8 cellular contexts compared by ENCODE assay signal in genomic region chr9:128771094-128771721, GRCh38. TPM values are rescaled to one million over a fixed set of nuclear protein-coding genes. Genes with fewer than 3 reads are reported as not detected.
DNase-seq lines count a peak whose midpoint lies in the region; ATAC-seq, FAIRE-seq and TF ChIP-seq lines count a peak whose summit lies in the region.

No MANE protein-coding gene starts in this region.

- H3K36me3 ChIP-seq in fibroblast of lung (ENCODE audit: control insufficient read depth, insufficient read depth, low read length) (no peaks in the 10 kb centered on the region), neural progenitor cell (no peaks in the 10 kb centered on the region)

- DNase-seq in A549 (ENCODE audit: low read depth in 1 of 2, low spot score in 1 of 2) (no peak), UCSD-AML1 (lab: John Stamatoyannopoulos, UW; ENCODE audit: unreplicated experiment) (peak; percentile 72), fibroblast of lung (ENCODE audit: low read depth in 2 of 2) (peak; percentile 12 to 20), neural progenitor cell (ENCODE audit: low spot score) (no peak), cerebellum (ENCODE audit: low spot score) (no peak), AG20443 (ENCODE audit: low spot score) (no peak)

- POLR2A ChIA-PET in A549 (lab: Yijun Ruan, JAX), result interaction anchor here (0.6 to 1.5 kb wide), 3 partner anchors 8 to 1775 kb away, joined by 3 to 4 read pairs (median 4); no protein-coding TSS in a partner anchor

- no peak for FAIRE-seq in A549 (lab: Jason Lieb, UNC)

- H3K79me2 ChIP-seq in fibroblast of lung (ENCODE audit: control insufficient read depth, insufficient read depth, low read length), result peaks cover 7% of the 10 kb centered on the region
- H3K79me2 ChIP-seq in neural progenitor cell (ENCODE audit: low read depth), result peaks cover 24% of the 10 kb centered on the region

- peaks cover 17% of the 10 kb centered on the region for H3K4me1 Mint-ChIP-seq in neural progenitor cell

- H3K27ac Mint-ChIP-seq in neural progenitor cell, result peak overlapping the region; percentile 95

- H3K4me3 ChIP-seq in A549 (peak overlapping the region; percentile 76), fibroblast of lung (replicated peaks in 1 of 4; ENCODE audit: control extremely low read depth in 1 of 4, insufficient read depth in 1 of 4, low read depth in 3 of 4, low read length in 4 of 4) (peak overlapping the region; percentile 88 to 98 (median 94)), neural progenitor cell (peak overlapping the region; percentile 95)

- H3K4me1 ChIP-seq in A549 (peaks cover 5% of the 10 kb centered on the region; the same call in 1 of the 3 replicates), fibroblast of lung (ENCODE audit: control insufficient read depth, extremely low read depth, insufficient read depth, low read length) (peaks cover 2% of the 10 kb centered on the region), neural progenitor cell (no peaks in the 10 kb centered on the region)

- WGBS in A549 (ENCODE audit: missing lambda C conversion rate), result 6% methylated on average over 23 of the region's 28 CpGs

- H3K27ac ChIP-seq in A549, result peak overlapping the region; percentile 87 to 96
- peak overlapping the region; percentile 94 for H3K27ac ChIP-seq in fibroblast of lung (ENCODE audit: insufficient read depth, low read length)
- peak overlapping the region; percentile 22 for H3K27ac ChIP-seq in neural progenitor cell

- no peak for TF ChIP-seq RAD21 in A549 (conservative IDR thresholded peaks at IDR 0.05 in 1 of 2, IDR thresholded peaks at IDR 0.05 in 1 of 2)

- peaks cover 6% of the 10 kb centered on the region for H3K9me3 Mint-ChIP-seq in neural progenitor cell

- peak overlapping the region; percentile 97 for H3K4me3 Mint-ChIP-seq in neural progenitor cell

- H4K20me1 ChIP-seq in fibroblast of lung (ENCODE audit: control insufficient read depth, extremely low read depth, insufficient read depth, low read length) (no peaks in the 10 kb centered on the region), neural progenitor cell (ENCODE audit: low read depth) (peaks cover 10% of the 10 kb centered on the region)

- no peak for TF ChIP-seq POLR2A in A549 (IDR thresholded peaks at IDR 0.05; ENCODE audit: low read length)

- peaks cover 6% of the 10 kb centered on the region for H3K9me3 ChIP-seq in A549
- H3K9me3 ChIP-seq in fibroblast of lung (ENCODE audit: control insufficient read depth, insufficient read depth, low read depth, low read length), result no peaks in the 10 kb centered on the region
- H3K9me3 ChIP-seq in neural progenitor cell (ENCODE audit: low read depth), result no peaks in the 10 kb centered on the region

- H3K4me2 ChIP-seq in A549 (peak overlapping the region; percentile 85), fibroblast of lung (ENCODE audit: extremely low read depth, insufficient read depth, low read length) (peak overlapping the region; percentile 91), neural progenitor cell (peak overlapping the region; percentile 95)

- peaks cover 24% of the 10 kb centered on the region for H3F3A ChIP-seq in neural progenitor cell (ENCODE audit: low read depth)

- ATAC-seq in A549 (peak; percentile 49 to 63), GM18511 (IDR thresholded peaks at IDR 0.05; ENCODE audit: unreplicated experiment) (peak; percentile 10), HG03103 (IDR thresholded peaks at IDR 0.05; ENCODE audit: low read depth, unreplicated experiment) (peak; percentile 5)

- TF ChIP-seq EP300 in A549 (IDR thresholded peaks at IDR 0.05), result no peak

- no peaks in the 10 kb centered on the region for H3K27me3 ChIP-seq in fibroblast of lung (ENCODE audit: control insufficient read depth, insufficient read depth, low read length)
- no peaks in the 10 kb centered on the region for H3K27me3 ChIP-seq in neural progenitor cell

- TF ChIP-seq CTCF in A549 (IDR thresholded peaks at IDR 0.05) (no peak), fibroblast of lung (conservative IDR thresholded peaks at IDR 0.05 in 1 of 2, IDR thresholded peaks at IDR 0.05 in 1 of 2; ENCODE audit: low read depth in 1 of 2, low read length in 2 of 2) (no peak), neural progenitor cell (IDR thresholded peaks at IDR 0.05) (no peak)

- H3K27me3 Mint-ChIP-seq in neural progenitor cell (ENCODE audit: insufficient read depth, low read depth), result peaks cover 11% of the 10 kb centered on the region

- no peaks in the 10 kb centered on the region for H3K36me3 Mint-ChIP-seq in neural progenitor cell

- H3K9ac ChIP-seq in fibroblast of lung (ENCODE audit: insufficient read depth, low read length) (peak overlapping the region; percentile 90), neural progenitor cell (peak overlapping the region; percentile 84)

- CTCF ChIA-PET in A549 (lab: Yijun Ruan, JAX), result interaction anchor here (0.9 to 2.4 kb wide), 5 partner anchors 37 to 69 kb away, joined by 5 to 6 read pairs (median 6); partner anchors contain the start of genes ENDOG and PKN3

- H2AFZ ChIP-seq in fibroblast of lung (ENCODE audit: low read length), result peak overlapping the region; percentile 80
- peak overlapping the region; percentile 86 for H2AFZ ChIP-seq in neural progenitor cell (replicated peaks)

TF ChIP-seq in A549, 52 proteins besides CTCF, POLR2A, EP300 and RAD21 (continues in another document):
- TF ChIP-seq GATA3 (IDR thresholded peaks at IDR 0.05; ENCODE audit: borderline replicate concordance), result no peak
- TF ChIP-seq, protein P1, sequence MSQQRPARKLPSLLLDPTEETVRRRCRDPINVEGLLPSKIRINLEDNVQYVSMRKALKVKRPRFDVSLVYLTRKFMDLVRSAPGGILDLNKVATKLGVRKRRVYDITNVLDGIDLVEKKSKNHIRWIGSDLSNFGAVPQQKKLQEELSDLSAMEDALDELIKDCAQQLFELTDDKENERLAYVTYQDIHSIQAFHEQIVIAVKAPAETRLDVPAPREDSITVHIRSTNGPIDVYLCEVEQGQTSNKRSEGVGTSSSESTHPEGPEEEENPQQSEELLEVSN (IDR thresholded peaks at IDR 0.05; ENCODE audit: borderline replicate concordance, low read depth), result no peak

RNA-seq across cellular contexts. Expression of gene ZER1, which starts 0.5 kb away (rescaled TPM):
- polyA plus RNA-seq in A549 (2011; rRNA removed), result 13.4 and 16.2 TPM in 2 replicates
- 18.2 and 22.4 TPM in 2 replicates for polyA plus RNA-seq in A549 (2012; cell fraction: cytosol; rRNA removed)
- polyA plus RNA-seq in A549 (2012; cell fraction: nucleus; rRNA removed), result 30.8 and 33.2 TPM in 2 replicates
- polyA plus RNA-seq in A549 (2017; fragmentation: RNase III; extraction: RNeasy Plus Mini Kit Qiagen cat#74134 plus additional on column Dnase treatment), result 8.1 to 10.8 TPM (median 9.1 TPM) in 3 replicates
- polyA minus RNA-seq in A549 (2011; rRNA and poly(A)+ RNA removed), result 29.1 and 43.1 TPM in 2 replicates
- total RNA-seq in fibroblast of lung, result 16.7 and 26.3 TPM in 2 replicates
- 18.5 and 21.5 TPM in 2 replicates for polyA plus RNA-seq in fibroblast of lung
- 23.7 and 26.0 TPM in 2 replicates for polyA plus RNA-seq in fibroblast of lung (2012)
- polyA minus RNA-seq in fibroblast of lung (ENCODE audit: low replicate concordance), result 189 and 247 TPM in 2 replicates
- 14.7 and 28.2 TPM in 2 replicates for total RNA-seq in neural progenitor cell (ENCODE audit: low replicate concordance)
- 21.8 TPM for total RNA-seq in cerebellum

RNA-seq across cellular contexts. Expression of gene TBC1D13, which starts 15.8 kb away (rescaled TPM):
- polyA plus RNA-seq in A549 (2011; rRNA removed) (17.6 and 20.6 TPM in 2 replicates), A549 (2017; fragmentation: RNase III; extraction: RNeasy Plus Mini Kit Qiagen cat#74134 plus additional on column Dnase treatment) (12.4 to 14.0 TPM (median 13.9 TPM) in 3 replicates), fibroblast of lung (20.6 and 24.9 TPM in 2 replicates)
- 18.6 and 23.3 TPM in 2 replicates for polyA plus RNA-seq in A549 (2012; cell fraction: cytosol; rRNA removed)
- polyA plus RNA-seq in A549 (2012; cell fraction: nucleus; rRNA removed), result 28.8 and 30.5 TPM in 2 replicates
- polyA minus RNA-seq in A549 (2011; rRNA and poly(A)+ RNA removed), result 16.5 and 22.4 TPM in 2 replicates
- total RNA-seq in fibroblast of lung (7.4 and 9.2 TPM in 2 replicates), neural progenitor cell (ENCODE audit: low replicate concordance) (17.1 and 19.0 TPM in 2 replicates), cerebellum (8.4 TPM)
- polyA plus RNA-seq in fibroblast of lung (2012), result 17.7 and 19.3 TPM in 2 replicates
- polyA minus RNA-seq in fibroblast of lung (ENCODE audit: low replicate concordance), result 45.8 and 47.0 TPM in 2 replicates

RNA-seq across cellular contexts. Expression of gene ENDOG, which starts 47.1 kb away (rescaled TPM):
- polyA plus RNA-seq in A549 (2011; rRNA removed), result 12.6 and 12.8 TPM in 2 replicates
- polyA plus RNA-seq in A549 (2012; cell fraction: cytosol; rRNA removed), result 51.3 and 62.3 TPM in 2 replicates
- polyA plus RNA-seq in A549 (2012; cell fraction: nucleus; rRNA removed), result 36.4 and 61.3 TPM in 2 replicates
- polyA plus RNA-seq in A549 (2017; fragmentation: RNase III; extraction: RNeasy Plus Mini Kit Qiagen cat#74134 plus additional on column Dnase treatment), result 17.1 to 18.6 TPM (median 17.3 TPM) in 3 replicates
- polyA minus RNA-seq in A549 (2011; rRNA and poly(A)+ RNA removed), result 15.2 and 15.4 TPM in 2 replicates
- 15.5 and 22.9 TPM in 2 replicates for total RNA-seq in fibroblast of lung
- polyA plus RNA-seq in fibroblast of lung, result 5.2 and 9.6 TPM in 2 replicates
- polyA plus RNA-seq in fibroblast of lung (2012), result 8.9 and 18.0 TPM in 2 replicates
- 8.9 and 15.3 TPM in 2 replicates for polyA minus RNA-seq in fibroblast of lung (ENCODE audit: low replicate concordance)
- 3.2 and 9.1 TPM in 2 replicates for total RNA-seq in neural progenitor cell (ENCODE audit: low replicate concordance)
- 6.7 TPM for total RNA-seq in cerebellum

RNA-seq across cellular contexts. Expression of gene ZDHHC12, which starts 47.3 kb away (rescaled TPM):
- polyA plus RNA-seq in A549 (2011; rRNA removed) (37.6 and 55.5 TPM in 2 replicates), A549 (2017; fragmentation: RNase III; extraction: RNeasy Plus Mini Kit Qiagen cat#74134 plus additional on column Dnase treatment) (66.2 to 77.5 TPM (median 75.7 TPM) in 3 replicates), fibroblast of lung (19.1 and 27.3 TPM in 2 replicates)
- polyA plus RNA-seq in A549 (2012; cell fraction: cytosol; rRNA removed), result 133 and 189 TPM in 2 replicates
- 101 and 188 TPM in 2 replicates for polyA plus RNA-seq in A549 (2012; cell fraction: nucleus; rRNA removed)
- 11.5 and 16.4 TPM in 2 replicates for polyA minus RNA-seq in A549 (2011; rRNA and poly(A)+ RNA removed)
- total RNA-seq in fibroblast of lung (19.8 and 39.0 TPM in 2 replicates), neural progenitor cell (ENCODE audit: low replicate concordance) (16.8 and 53.9 TPM in 2 replicates), cerebellum (1.7 TPM)
- 29.6 and 55.4 TPM in 2 replicates for polyA plus RNA-seq in fibroblast of lung (2012)
- 30.4 and 34.8 TPM in 2 replicates for polyA minus RNA-seq in fibroblast of lung (ENCODE audit: low replicate concordance)

RNA-seq across cellular contexts. Expression of gene SPOUT1, which starts 58.4 kb away (rescaled TPM):
- polyA plus RNA-seq in A549 (2011; rRNA removed) (24.3 and 25.8 TPM in 2 replicates), A549 (2017; fragmentation: RNase III; extraction: RNeasy Plus Mini Kit Qiagen cat#74134 plus additional on column Dnase treatment) (19.1 to 28.5 TPM (median 26.9 TPM) in 3 replicates), fibroblast of lung (9.0 and 18.1 TPM in 2 replicates)
- 48.7 and 53.3 TPM in 2 replicates for polyA plus RNA-seq in A549 (2012; cell fraction: cytosol; rRNA removed)
- 139 and 144 TPM in 2 replicates for polyA plus RNA-seq in A549 (2012; cell fraction: nucleus; rRNA removed)
- 30.7 and 52.8 TPM in 2 replicates for polyA minus RNA-seq in A549 (2011; rRNA and poly(A)+ RNA removed)
- total RNA-seq in fibroblast of lung (7.4 and 8.7 TPM in 2 replicates), neural progenitor cell (ENCODE audit: low replicate concordance) (17.2 and 50.1 TPM in 2 replicates), cerebellum (19.5 TPM)
- polyA plus RNA-seq in fibroblast of lung (2012), result 15.1 and 34.1 TPM in 2 replicates
- 65.6 and 76.4 TPM in 2 replicates for polyA minus RNA-seq in fibroblast of lung (ENCODE audit: low replicate concordance)

Comparison
In these comparisons a context has a peak if more than half of its experiments do, and no peak if none do; other contexts are left out.
1. ATAC-seq: peak in every context shown above with its lines; median percentile 56 in A549; 10 in GM18511; 5 in HG03103.
2. DNase-seq: peak in UCSD-AML1 (single experiment) and fibroblast of lung (2 of 2); none in A549 (0 of 2), neural progenitor cell (single experiment), cerebellum (single experiment) and AG20443 (single experiment).
3. H3K27ac ChIP-seq: peak in every context shown above with its lines; median percentile 94 in fibroblast of lung; 92 in A549; 22 in neural progenitor cell.
4. Peak in every context shown above with its lines, with median percentiles within 50 percentile points of each other: H3K4me2 ChIP-seq and H3K4me3 ChIP-seq.